13 cellular contexts compared by ENCODE assay signal in the genomic region with DNA sequence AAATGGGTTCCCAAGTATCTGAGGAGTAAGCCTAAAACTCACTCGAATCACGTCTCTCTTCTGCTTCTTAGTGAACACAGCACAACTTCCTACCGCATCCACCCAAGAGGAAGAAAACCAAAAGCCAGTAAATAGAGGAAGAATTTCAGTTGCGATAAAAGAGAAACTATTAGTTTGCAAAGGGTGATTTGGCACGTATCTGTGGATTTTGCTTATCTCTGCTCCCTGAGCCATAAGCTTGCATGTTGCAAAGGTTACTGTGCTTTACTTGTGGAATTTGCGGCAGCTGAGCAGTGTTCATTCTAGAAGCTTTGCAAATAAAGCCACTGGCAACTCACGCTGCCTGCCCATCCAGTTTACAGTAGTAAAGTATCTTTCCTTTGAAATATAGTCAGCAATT.
DNase-seq lines count a peak whose midpoint lies in the region; ATAC-seq and TF ChIP-seq lines count a peak whose summit lies in the region.
"Had no signal": no experiment of that assay in that cellular context is flagged by ENCODE, and none has a peak within 500 bp of the region (broad histone marks: within the 10 kb centered on the region; RNA-seq: fewer than 3 reads in every experiment).

No MANE protein-coding gene starts in this region.

- CTCF ChIA-PET in Caco-2 (lab: Charles Lee) = interaction anchor here (0.6 kb wide), 1 partner anchor 20 kb away, joined by 3 read pairs; no protein-coding TSS in a partner anchor
- CTCF ChIA-PET in HEK293T (lab: Yijun Ruan, JAX) = no interaction called here

- no peaks in the 10 kb centered on the region for H3K36me3 Mint-ChIP-seq in Caco-2 (ENCODE audit: insufficient read depth, unreplicated experiment)
- H3K36me3 Mint-ChIP-seq in endodermal cell (ENCODE audit: low read depth) = no peaks in the 10 kb centered on the region
- H3K36me3 Mint-ChIP-seq in activated T-cell treated with anti-CD3 and anti-CD28 coated beads, Interleukin-2, amount 50 U/mL, for 72 hours (ENCODE audit: insufficient read depth in 2 of 2) = no peaks in the 10 kb centered on the region

- H3K4me3 Mint-ChIP-seq in Caco-2 (ENCODE audit: unreplicated experiment) (peak overlapping the region; percentile 65), endodermal cell (no peak overlapping the region)
- H3K4me3 Mint-ChIP-seq in activated T-cell treated with anti-CD3 and anti-CD28 coated beads, Interleukin-2, amount 50 U/mL, for 72 hours = peak overlapping the region in 1 of 2 donors; percentile 49

- no peaks in the 10 kb centered on the region for H3K9me3 ChIP-seq in Caco-2
- H3K9me3 ChIP-seq in Loucy (ENCODE audit: insufficient read depth, low read depth, low read length) = no peaks in the 10 kb centered on the region
- H3K9me3 ChIP-seq in endodermal cell (ENCODE audit: control insufficient read depth, low read length) = no peaks in the 10 kb centered on the region
- no peaks in the 10 kb centered on the region for H3K9me3 ChIP-seq in neutrophil
- H3K9me3 ChIP-seq: HAP-1 had no signal

- no peaks in the 10 kb centered on the region for H3K9me2 ChIP-seq in Loucy (replicated peaks; ENCODE audit: low read depth, low read length)

- intact Hi-C loops in Caco-2 (cut with micrococcal nuclease; ENCODE audit: unreplicated experiment) (loop anchor here (1.0 kb wide), 2 partner anchors 29 to 159 kb away; no protein-coding TSS in a partner anchor), posterior cingulate gyrus (cut with DNase I) (no loop called here)

- TF ChIP-seq CTCF in Caco-2 (IDR thresholded peaks at IDR 0.05; ENCODE audit: insufficient read depth in 1 of 2, low read depth in 1 of 2, low read length in 1 of 2, severe bottlenecking in 1 of 2, unreplicated experiment in 1 of 2) = no peak
- TF ChIP-seq CTCF in Loucy (conservative IDR thresholded peaks at IDR 0.05; ENCODE audit: low read length) = no peak
- TF ChIP-seq CTCF in endodermal cell (conservative IDR thresholded peaks at IDR 0.05) = no peak
- no peak for TF ChIP-seq CTCF in neutrophil (IDR thresholded peaks at IDR 0.05)

- H3K4me1 Mint-ChIP-seq in Caco-2 (ENCODE audit: low read depth, unreplicated experiment) (no peaks in the 10 kb centered on the region), endodermal cell (peaks cover 52% of the 10 kb centered on the region)
- peaks cover 14% of the 10 kb centered on the region for H3K4me1 Mint-ChIP-seq in activated T-cell treated with anti-CD3 and anti-CD28 coated beads, Interleukin-2, amount 50 U/mL, for 72 hours (ENCODE audit: low read depth)

- H3K79me2 ChIP-seq in Loucy (ENCODE audit: insufficient read depth, low read length) = no peaks in the 10 kb centered on the region

- WGBS in endodermal cell (ENCODE audit: insufficient coverage in 1 of 2, insufficient read length in 1 of 2), 2 experiments = 87 to 91% methylated on average over 6 to 7 of the region's 7 CpGs

- H4K20me1 ChIP-seq in Loucy (ENCODE audit: insufficient read depth, low read length, poor library complexity, severe bottlenecking) = no peaks in the 10 kb centered on the region

- DNase-seq in Caco-2 (peak; percentile 58 to 80), endodermal cell (no peak), HEK293T (ENCODE audit: extremely low spot score) (no peak), posterior cingulate gyrus (no peak), kidney tubule cell (ENCODE audit: low spot score) (no peak)
- no peak for DNase-seq in activated T-cell treated with anti-CD3 and anti-CD28 coated beads, Interleukin-2, amount 50 U/mL, for 72 hours
- DNase-seq: activated CD4-positive, alpha-beta T cell treated with anti-CD3 and anti-CD28 coated beads, Interleukin-2, amount 50 U/mL, for 1 hour; activated naive CD4-positive, alpha-beta T cell; foreskin melanocyte had no signal

- no peak overlapping the region for H3K4me2 ChIP-seq in Loucy (ENCODE audit: low read depth, low read length, poor library complexity, severe bottlenecking)

- peak overlapping the region; percentile 28 for H3K4me3 ChIP-seq in Caco-2 (ENCODE audit: low read depth, low read length)
- no peak overlapping the region for H3K4me3 ChIP-seq in Loucy (ENCODE audit: low read length, poor library complexity, severe bottlenecking)
- peak overlapping the region; percentile 44 for H3K4me3 ChIP-seq in endodermal cell (ENCODE audit: low read length)
- H3K4me3 ChIP-seq in neutrophil (ENCODE audit: low read depth in 1 of 2, low read length in 1 of 2) = peak overlapping the region; percentile 53 to 58
- H3K4me3 ChIP-seq: HAP-1 had no signal

- H3K27me3 Mint-ChIP-seq in Caco-2 (ENCODE audit: insufficient read depth, unreplicated experiment) (no peaks in the 10 kb centered on the region), endodermal cell (ENCODE audit: insufficient read depth) (no peaks in the 10 kb centered on the region)
- H3K27me3 Mint-ChIP-seq in activated T-cell treated with anti-CD3 and anti-CD28 coated beads, Interleukin-2, amount 50 U/mL, for 72 hours (ENCODE audit: low read depth) = peaks cover 60% of the 10 kb centered on the region

- peak overlapping the region; percentile 69 for H3K27ac Mint-ChIP-seq in Caco-2 (ENCODE audit: unreplicated experiment)
- H3K27ac Mint-ChIP-seq in endodermal cell = peak overlapping the region; percentile 6
- H3K27ac Mint-ChIP-seq in activated T-cell treated with anti-CD3 and anti-CD28 coated beads, Interleukin-2, amount 50 U/mL, for 72 hours = no peak overlapping the region

- POLR2A ChIA-PET in Caco-2 (lab: Charles Lee) = interaction anchor here (1.0 kb wide), 1 partner anchor 20 kb away, joined by 3 read pairs; no protein-coding TSS in a partner anchor
- POLR2A ChIA-PET in HEK293T (lab: Yijun Ruan, JAX) = no interaction called here

- H3K27me3 ChIP-seq in Caco-2 (replicated peaks; ENCODE audit: control insufficient read depth, insufficient read depth, low read length) (no peaks in the 10 kb centered on the region), Loucy (ENCODE audit: insufficient read depth, low read length, poor library complexity, severe bottlenecking) (no peaks in the 10 kb centered on the region), endodermal cell (ENCODE audit: control insufficient read depth, insufficient read depth, low read length, poor library complexity, severe bottlenecking) (no peaks in the 10 kb centered on the region), neutrophil (no peaks in the 10 kb centered on the region)

- H3K9ac ChIP-seq in Loucy (ENCODE audit: low read depth, low read length, poor library complexity, severe bottlenecking) (peak overlapping the region; percentile 2), endodermal cell (ENCODE audit: extremely low read depth, low read length, poor library complexity, severe bottlenecking) (peak overlapping the region; percentile 6)

- H3K36me3 ChIP-seq in Caco-2 (ENCODE audit: control insufficient read depth, insufficient read depth, low read length) = no peaks in the 10 kb centered on the region
- no peaks in the 10 kb centered on the region for H3K36me3 ChIP-seq in Loucy (ENCODE audit: insufficient read depth, low read length)
- H3K36me3 ChIP-seq in endodermal cell (ENCODE audit: control insufficient read depth, insufficient read depth, low read length) = no peaks in the 10 kb centered on the region
- no peaks in the 10 kb centered on the region for H3K36me3 ChIP-seq in neutrophil
- H3K36me3 ChIP-seq: HAP-1 had no signal

- no peaks in the 10 kb centered on the region for H3F3A ChIP-seq in Loucy (ENCODE audit: low read depth)

- no peak overlapping the region for H2AFZ ChIP-seq in Loucy (ENCODE audit: low read length)

- H3K27ac ChIP-seq in endodermal cell (ENCODE audit: low read depth, low read length) (no peak overlapping the region), neutrophil (peak overlapping the region; percentile 83)
- H3K27ac ChIP-seq: C4-2B had no signal

- H3K9me3 Mint-ChIP-seq in Caco-2 (ENCODE audit: unreplicated experiment) (no peaks in the 10 kb centered on the region), endodermal cell (no peaks in the 10 kb centered on the region)
- no peaks in the 10 kb centered on the region for H3K9me3 Mint-ChIP-seq in activated T-cell treated with anti-CD3 and anti-CD28 coated beads, Interleukin-2, amount 50 U/mL, for 72 hours

- BruUV-seq in Caco-2 (replicated peaks; lab: Mats Ljungman, UMichigan) = no TSS peak

- no peak for ATAC-seq in activated T-cell treated with anti-CD3 and anti-CD28 coated beads, Interleukin-2, amount 50 U/mL, for 72 hours (replicated peaks in 1 of 2)

- H3K4me1 ChIP-seq in Caco-2 (peaks cover 4% of the 10 kb centered on the region; the same call in 1 of the 2 replicates), Loucy (ENCODE audit: insufficient read depth, low read length, poor library complexity, severe bottlenecking) (peaks cover 77% of the 10 kb centered on the region), endodermal cell (ENCODE audit: control insufficient read depth, insufficient read depth, low read length) (peaks cover 24% of the 10 kb centered on the region), neutrophil (ENCODE audit: control insufficient read depth in 1 of 2, insufficient read depth in 1 of 2, low read depth in 1 of 2, low read length in 1 of 2) (peaks cover 41 to 57% of the 10 kb centered on the region in 2 experiments)
- H3K4me1 ChIP-seq: HAP-1 had no signal

TF ChIP-seq in HEK293T, 16 proteins besides CTCF, POLR2A, EP300 and RAD21:
- TF ChIP-seq BHLHE40 (IDR thresholded peaks at IDR 0.05; ENCODE audit: borderline replicate concordance) = no peak

Comparison
In these comparisons a context has a peak if more than half of its experiments do, and no peak if none do; other contexts are left out.
1. DNase-seq: peak in Caco-2 (2 of 2); none in endodermal cell (single experiment), HEK293T (single experiment), posterior cingulate gyrus (0 of 10), activated T-cell treated with anti-CD3 and anti-CD28 coated beads, Interleukin-2, amount 50 U/mL, for 72 hours (0 of 2) and kidney tubule cell (single experiment).